ENCODE assay signal across 35 cellular contexts in genomic region chr5:62068554-62068953, GRCh38.
"Had no signal": no experiment of that assay in that cellular context is flagged by ENCODE, and none has a peak within 500 bp of the region (broad histone marks: within the 10 kb centered on the region; RNA-seq: fewer than 3 reads in every experiment).

No MANE protein-coding gene starts in this region.

- H3K4me1 Mint-ChIP-seq: activated CD4-positive, alpha-beta T cell treated with anti-CD3 and anti-CD28 coated beads for 36 hours; activated CD4-positive, alpha-beta T cell treated with anti-CD3 and anti-CD28 coated beads, Interleukin-2, amount 10 ng/mL, durations not matched to agents 24 days and 14 days; activated CD8-positive, alpha-beta memory T cell treated with anti-CD3 and anti-CD28 coated beads, Interleukin-2, amount 10 ng/mL, durations not matched to agents 7 days and 5 days; activated naive CD4-positive, alpha-beta T cell treated with anti-CD3 and anti-CD28 coated beads, Interleukin-2, amount 50 U/mL, for 24 hours; activated naive CD8-positive, alpha-beta T cell treated with anti-CD3 and anti-CD28 coated beads for 36 hours; activated naive CD8-positive, alpha-beta T cell treated with anti-CD3 and anti-CD28 coated beads, Interleukin-2, amount 50 U/mL, for 24 hours; T-helper 17 cell had no signal

- H3K4me3 ChIP-seq: adrenal gland, body of pancreas, esophagus squamous epithelium, gastroesophageal sphincter had no signal

- H3K4me1 ChIP-seq: adrenal gland, body of pancreas, esophagus squamous epithelium, gastroesophageal sphincter had no signal

- H3K27ac ChIP-seq: adrenal gland, body of pancreas, epithelial cell of prostate, esophagus squamous epithelium, gastroesophageal sphincter, WERI-Rb-1 had no signal

- H3K27ac Mint-ChIP-seq: activated CD4-positive, alpha-beta memory T cell treated with anti-CD3 and anti-CD28 coated beads for 36 hours; activated CD4-positive, alpha-beta T cell treated with anti-CD3 and anti-CD28 coated beads for 36 hours; activated CD4-positive, alpha-beta T cell treated with anti-CD3 and anti-CD28 coated beads, Interleukin-2, amount 10 ng/mL, durations not matched to agents 24 days and 14 days; activated CD8-positive, alpha-beta memory T cell treated with anti-CD3 and anti-CD28 coated beads, Interleukin-2, amount 10 ng/mL, durations not matched to agents 7 days and 5 days; activated CD8-positive, alpha-beta T cell treated with anti-CD3 and anti-CD28 coated beads, Interleukin-2, amount 10 ng/mL, durations not matched to agents 7 days and 5 days; activated naive CD4-positive, alpha-beta T cell treated with anti-CD3 and anti-CD28 coated beads for 36 hours; activated naive CD4-positive, alpha-beta T cell treated with anti-CD3 and anti-CD28 coated beads, Interleukin-2, amount 50 U/mL, for 24 hours; activated naive CD8-positive, alpha-beta T cell treated with anti-CD3 and anti-CD28 coated beads for 36 hours; activated naive CD8-positive, alpha-beta T cell treated with anti-CD3 and anti-CD28 coated beads, Interleukin-2, amount 50 U/mL, for 24 hours; activated T-helper 1 cell treated with anti-CD3 and anti-CD28 coated beads, Interleukin-12 subunit alpha, Interleukin-12 subunit beta, Interleukin-2, Interleukin-4 antibody, amounts not matched to agents 30 ng/mL and 10 ng/mL and 1 ng/mL, durations not matched to agents 14 hours and 24 hours and 36 hours; activated T-helper 2 cell treated with anti-CD3 and anti-CD28 coated beads, Interferon-gamma antibody, Interleukin-2, Interleukin-4, amounts not matched to agents 10 μg/mL and 5 μg/mL and 100 μg/mL, durations not matched to agents 14 hours and 24 hours and 36 hours; effector memory CD8-positive, alpha-beta T cell; T-helper 17 cell; T-helper 2 cell treated with Interferon-gamma antibody and Interleukin-4, amounts not matched to agents 5 μg/mL and 100 μg/mL, for 36 hours had no signal

- DNase-seq: activated CD4-positive, alpha-beta memory T cell treated with anti-CD3 and anti-CD28 coated beads for 36 hours; activated CD4-positive, alpha-beta T cell treated with anti-CD3 and anti-CD28 coated beads for 36 hours; activated CD4-positive, alpha-beta T cell treated with anti-CD3 and anti-CD28 coated beads, Interleukin-2, amount 10 ng/mL, durations not matched to agents 24 days and 14 days; activated CD4-positive, CD25-positive, alpha-beta regulatory T cell; activated CD4-positive, CD25-positive, alpha-beta regulatory T cell treated with anti-CD3 and anti-CD28 coated beads, Interleukin-2, amount 50 U/mL, for 72 hours; activated CD8-positive, alpha-beta memory T cell treated with anti-CD3 and anti-CD28 coated beads, Interleukin-2, amount 10 ng/mL, durations not matched to agents 7 days and 5 days; activated CD8-positive, alpha-beta memory T cell treated with anti-CD3 and anti-CD28 coated beads, Interleukin-2, amount 50 U/mL, for 4 hours; activated CD8-positive, alpha-beta T cell treated with anti-CD3 and anti-CD28 coated beads, Interleukin-2, amount 10 ng/mL, durations not matched to agents 7 days and 5 days; activated effector memory CD4-positive, alpha-beta T cell treated with anti-CD3 and anti-CD28 coated beads, Interleukin-2, amount 50 U/mL, for 16 hours; activated naive CD4-positive, alpha-beta T cell treated with anti-CD3 and anti-CD28 coated beads for 36 hours; activated naive CD8-positive, alpha-beta T cell treated with anti-CD3 and anti-CD28 coated beads for 36 hours; activated naive CD8-positive, alpha-beta T cell treated with anti-CD3 and anti-CD28 coated beads, Interleukin-2, amount 50 U/mL, for 24 hours; activated T-cell treated with anti-CD3 and anti-CD28 coated beads, Interleukin-2, amount 50 U/mL, for 1 hour; activated T-cell treated with anti-CD3 and anti-CD28 coated beads, Interleukin-2, amount 50 U/mL, for 48 hours; adrenal gland; amygdala; aorta; body of pancreas; caudate nucleus; cortex of kidney; dermis blood vessel endothelial cell; effector CD4-positive, alpha-beta T cell; effector memory CD8-positive, alpha-beta T cell; esophagus squamous epithelium; foreskin melanocyte; T-helper 1 cell; T-helper 17 cell; T1000; WERI-Rb-1 had no signal

- ATAC-seq: activated CD4-positive, alpha-beta T cell treated with anti-CD3 and anti-CD28 coated beads for 36 hours; activated CD8-positive, alpha-beta memory T cell treated with anti-CD3 and anti-CD28 coated beads, Interleukin-2, amount 10 ng/mL, durations not matched to agents 7 days and 5 days; activated CD8-positive, alpha-beta T cell treated with anti-CD3 and anti-CD28 coated beads, Interleukin-2, amount 10 ng/mL, durations not matched to agents 7 days and 5 days; activated naive CD8-positive, alpha-beta T cell treated with anti-CD3 and anti-CD28 coated beads, Interleukin-2, amount 50 U/mL, for 24 hours; body of pancreas; effector memory CD8-positive, alpha-beta T cell; gastroesophageal sphincter; T-helper 17 cell had no signal

- H3K4me3 Mint-ChIP-seq: activated CD4-positive, alpha-beta memory T cell treated with anti-CD3 and anti-CD28 coated beads for 36 hours; activated CD4-positive, alpha-beta T cell treated with anti-CD3 and anti-CD28 coated beads for 36 hours; activated CD4-positive, alpha-beta T cell treated with anti-CD3 and anti-CD28 coated beads, Interleukin-2, amount 10 ng/mL, durations not matched to agents 24 days and 14 days; activated CD8-positive, alpha-beta memory T cell treated with anti-CD3 and anti-CD28 coated beads, Interleukin-2, amount 10 ng/mL, durations not matched to agents 7 days and 5 days; activated CD8-positive, alpha-beta T cell treated with anti-CD3 and anti-CD28 coated beads, Interleukin-2, amount 10 ng/mL, durations not matched to agents 7 days and 5 days; activated naive CD4-positive, alpha-beta T cell treated with anti-CD3 and anti-CD28 coated beads for 36 hours; activated naive CD4-positive, alpha-beta T cell treated with anti-CD3 and anti-CD28 coated beads, Interleukin-2, amount 50 U/mL, for 24 hours; activated naive CD8-positive, alpha-beta T cell treated with anti-CD3 and anti-CD28 coated beads for 36 hours; activated naive CD8-positive, alpha-beta T cell treated with anti-CD3 and anti-CD28 coated beads, Interleukin-2, amount 50 U/mL, for 24 hours; activated T-helper 1 cell treated with anti-CD3 and anti-CD28 coated beads, Interleukin-12 subunit alpha, Interleukin-12 subunit beta, Interleukin-2, Interleukin-4 antibody, amounts not matched to agents 30 ng/mL and 10 ng/mL and 1 ng/mL, durations not matched to agents 14 hours and 24 hours and 36 hours; effector memory CD8-positive, alpha-beta T cell; T-helper 17 cell; T-helper 2 cell treated with Interferon-gamma antibody and Interleukin-4, amounts not matched to agents 5 μg/mL and 100 μg/mL, for 36 hours had no signal

- H3K9me3 Mint-ChIP-seq: activated CD4-positive, alpha-beta memory T cell treated with anti-CD3 and anti-CD28 coated beads for 36 hours; activated CD4-positive, alpha-beta T cell treated with anti-CD3 and anti-CD28 coated beads, Interleukin-2, amount 10 ng/mL, durations not matched to agents 24 days and 14 days; activated naive CD4-positive, alpha-beta T cell treated with anti-CD3 and anti-CD28 coated beads for 36 hours; activated naive CD4-positive, alpha-beta T cell treated with anti-CD3 and anti-CD28 coated beads, Interleukin-2, amount 50 U/mL, for 24 hours; activated naive CD8-positive, alpha-beta T cell treated with anti-CD3 and anti-CD28 coated beads for 36 hours; activated naive CD8-positive, alpha-beta T cell treated with anti-CD3 and anti-CD28 coated beads, Interleukin-2, amount 50 U/mL, for 24 hours; activated T-helper 1 cell treated with anti-CD3 and anti-CD28 coated beads, Interleukin-12 subunit alpha, Interleukin-12 subunit beta, Interleukin-2, Interleukin-4 antibody, amounts not matched to agents 30 ng/mL and 10 ng/mL and 1 ng/mL, durations not matched to agents 14 hours and 24 hours and 36 hours; activated T-helper 2 cell treated with anti-CD3 and anti-CD28 coated beads, Interferon-gamma antibody, Interleukin-2, Interleukin-4, amounts not matched to agents 10 μg/mL and 5 μg/mL and 100 μg/mL, durations not matched to agents 14 hours and 24 hours and 36 hours; effector memory CD8-positive, alpha-beta T cell; T-helper 2 cell treated with Interferon-gamma antibody and Interleukin-4, amounts not matched to agents 5 μg/mL and 100 μg/mL, for 36 hours had no signal

- H3K27me3 Mint-ChIP-seq: activated CD4-positive, alpha-beta memory T cell treated with anti-CD3 and anti-CD28 coated beads for 36 hours; activated naive CD8-positive, alpha-beta T cell treated with anti-CD3 and anti-CD28 coated beads for 36 hours had no signal

- H3K36me3 Mint-ChIP-seq: activated CD4-positive, alpha-beta memory T cell treated with anti-CD3 and anti-CD28 coated beads for 36 hours; activated CD8-positive, alpha-beta memory T cell treated with anti-CD3 and anti-CD28 coated beads, Interleukin-2, amount 10 ng/mL, durations not matched to agents 7 days and 5 days; activated naive CD4-positive, alpha-beta T cell treated with anti-CD3 and anti-CD28 coated beads, Interleukin-2, amount 50 U/mL, for 24 hours; activated naive CD8-positive, alpha-beta T cell treated with anti-CD3 and anti-CD28 coated beads for 36 hours had no signal

- H3K9me3 ChIP-seq: adrenal gland, body of pancreas, esophagus squamous epithelium, gastroesophageal sphincter had no signal

- H3K36me3 ChIP-seq: adrenal gland, esophagus squamous epithelium, gastroesophageal sphincter, WERI-Rb-1 had no signal
